9 cellular contexts compared by ENCODE assay signal in genomic region chr1:31181515-31182343, GRCh38. TPM values are rescaled to one million over a fixed set of nuclear protein-coding genes. Genes with fewer than 3 reads are reported as not detected.
A peak's percentile ranks its signal among the peaks of the same experiment; 100 is the strongest.
DNase-seq lines count a peak whose midpoint lies in the region.
"Had no signal": no experiment of that assay in that cellular context is flagged by ENCODE, and none has a peak within 500 bp of the region (broad histone marks: within the 10 kb centered on the region; RNA-seq: fewer than 3 reads in every experiment).

No MANE protein-coding gene starts in this region.

- in situ Hi-C loops in G401 (cut with HindIII; ENCODE audit: low sequenced_read_pairs): no loop called here

- peak; percentile 57 for DNase-seq in CD1c-positive myeloid dendritic cell (ENCODE audit: extremely low spot score)
- peak; percentile 12 for DNase-seq in HT1080 (ENCODE audit: low read depth)
- DNase-seq in T follicular helper cell (ENCODE audit: low read depth): peak; percentile 9
- DNase-seq in caudate nucleus (lab: John Stamatoyannopoulos, UW): peak in 33 of 61 donors; percentile 3 to 74 (median 31)
- peak; percentile 10 for DNase-seq in kidney glomerular epithelial cell (lab: John Stamatoyannopoulos, UW)
- DNase-seq in stimulated activated CD4-positive, alpha-beta T cell treated with anti-CD3 and anti-CD28 coated beads, Interleukin-4, amount 100 ng/mL, for 24 hours: peak; percentile 41
- no peak for DNase-seq in G401 (ENCODE audit: low spot score)
- DNase-seq in putamen (ENCODE audit: low spot score): no peak

- no peak overlapping the region for H3K27ac ChIP-seq in caudate nucleus (ENCODE audit: low read depth, low read length)

RNA-seq across cellular contexts. Expression of gene NKAIN1, which starts 58.0 kb away (rescaled TPM):
- total RNA-seq in HT1080 (2014; rRNA removed; shearing (Covaris generic)): 0.58 TPM in 1 of 2 replicates, not detected in the other
- polyA plus RNA-seq in HT1080 (2015; cell fraction: cytosol; rRNA removed): 0.05 and 0.15 TPM in 2 replicates
- polyA plus RNA-seq in HT1080 (2015; cell fraction: nucleus; rRNA removed): not detected in 2 replicates
- 3.6 and 9.2 TPM in 2 replicates for total RNA-seq in G401 (2014; rRNA removed; shearing (Covaris generic))
- polyA plus RNA-seq: IgD-negative memory B cell had no signal

Comparison
In these comparisons a context has a peak if more than half of its experiments do, and no peak if none do; other contexts are left out.
1. DNase-seq: peak in CD1c-positive myeloid dendritic cell (single experiment), HT1080 (single experiment), T follicular helper cell (single experiment), caudate nucleus (33 of 61), kidney glomerular epithelial cell (single experiment) and stimulated activated CD4-positive, alpha-beta T cell treated with anti-CD3 and anti-CD28 coated beads, Interleukin-4, amount 100 ng/mL, for 24 hours (single experiment); none in G401 (single experiment) and putamen (single experiment).